8 cellular contexts compared by ENCODE assay signal in genomic region chr2:61853848-61854434, GRCh38. TPM values are rescaled to one million over a fixed set of nuclear protein-coding genes. Genes with fewer than 3 reads are reported as not detected.
A peak's percentile ranks its signal among the peaks of the same experiment; 100 is the strongest.
DNase-seq lines count a peak whose midpoint lies in the region; ATAC-seq, FAIRE-seq and TF ChIP-seq lines count a peak whose summit lies in the region.

FAM161A (minus strand) TSS chr2:61854060; CDS start chr2:61854041, 19 bp downstream.

- H3K27ac ChIP-seq in keratinocyte (ENCODE audit: control insufficient read depth, insufficient read depth, low read length): peak within 1 kb of the TSS; percentile 51

- H3K27me3 ChIP-seq in keratinocyte (ENCODE audit: control insufficient read depth, extremely low read depth, insufficient read depth, low read length): no peaks in the 10 kb centered on the region

- peak within 1 kb of the TSS; percentile 69 for H3K9ac ChIP-seq in keratinocyte (ENCODE audit: control insufficient read depth, extremely low read depth, insufficient read depth, low read length)

- no peak for FAIRE-seq in keratinocyte (lab: Jason Lieb, UNC)

- H3K79me2 ChIP-seq in keratinocyte (ENCODE audit: control insufficient read depth, insufficient read depth, low read length): no peaks in the 10 kb centered on the region

- H2AFZ ChIP-seq in keratinocyte (ENCODE audit: control insufficient read depth, low read length): peak within 1 kb of the TSS; percentile 68

- no peaks in the 10 kb centered on the region for H4K20me1 ChIP-seq in keratinocyte (ENCODE audit: control insufficient read depth, extremely low read depth, insufficient read depth, low read length)

- dilution Hi-C loops in keratinocyte (cut with MboI; ENCODE audit: extremely low pct_ligation_motif_present, low sequenced_read_pairs): no loop called here

- H3K4me2 ChIP-seq in keratinocyte (ENCODE audit: control insufficient read depth, extremely low read depth, insufficient read depth, low read depth, low read length): peak within 1 kb of the TSS; percentile 94

- TF ChIP-seq CTCF in AG09319 (IDR thresholded peaks at IDR 0.05; ENCODE audit: low read depth, low read length) (no peak), keratinocyte (optimal IDR thresholded peaks at IDR 0.05 in 1 of 3, IDR thresholded peaks at IDR 0.05 in 1 of 3, conservative IDR thresholded peaks at IDR 0.05 in 1 of 3; ENCODE audit: extremely low read depth in 1 of 3, insufficient read depth in 2 of 3, low read length in 3 of 3) (no peak)

- H3K36me3 ChIP-seq in keratinocyte (ENCODE audit: control insufficient read depth in 2 of 2, extremely low read depth in 1 of 2, insufficient read depth in 2 of 2, low read length in 2 of 2): no peaks in the 10 kb centered on the region

- H3K4me1 ChIP-seq in keratinocyte (ENCODE audit: control insufficient read depth, extremely low read depth, insufficient read depth, low read length): peaks cover 14% of the 10 kb centered on the region

- peak within 1 kb of the TSS; percentile 65 to 93 (median 81) for H3K4me3 ChIP-seq in keratinocyte (ENCODE audit: control insufficient read depth in 2 of 3, extremely low read depth in 1 of 3, insufficient read depth in 2 of 3, low read depth in 1 of 3, low read length in 3 of 3)

- H3K9me3 ChIP-seq in keratinocyte (ENCODE audit: control insufficient read depth, low read depth, low read length): no peaks in the 10 kb centered on the region

- peak; percentile 86 for ATAC-seq in GM19023 (IDR thresholded peaks at IDR 0.05; ENCODE audit: unreplicated experiment)
- ATAC-seq in HG03175 (IDR thresholded peaks at IDR 0.05; ENCODE audit: unreplicated experiment): peak; percentile 81

- no peaks in the 10 kb centered on the region for H3K9me1 ChIP-seq in keratinocyte (ENCODE audit: control insufficient read depth, extremely low read depth, insufficient read depth, low read length)

- DNase-seq in AG09319 (ENCODE audit: extremely low read depth, low read depth): peak; percentile 42
- DNase-seq in NCI-H2227 (lab: John Stamatoyannopoulos, UW; ENCODE audit: unreplicated experiment): peak; percentile 95
- DNase-seq in activated CD4-positive, CD25-positive, alpha-beta regulatory T cell treated with anti-CD3 and anti-CD28 coated beads, Interleukin-2, amount 50 U/mL, for 16 hours (ENCODE audit: low read depth, low spot score): peak; percentile 42
- peak; percentile 89 for DNase-seq in cerebellar cortex (ENCODE audit: low spot score)
- no peak for DNase-seq in keratinocyte (ENCODE audit: low read depth, low spot score)
- DNase-seq in stimulated activated CD4-positive, alpha-beta T cell treated with anti-CD3 and anti-CD28 coated beads, Interleukin-12 subunit alpha, Interleukin-12 subunit beta, amount 100 ng/mL, for 48 hours (ENCODE audit: low read depth in 2 of 3, low spot score in 1 of 3): peak; percentile 59 to 73 (median 62)

RNA-seq across cellular contexts. Expression of gene FAM161A, which starts in this region (rescaled TPM):
- polyA plus RNA-seq in keratinocyte: 0.78 to 2.1 TPM (median 1.1 TPM) in 3 replicates
- polyA plus RNA-seq in keratinocyte (2011; ENCODE audit: low read depth): 1.1 TPM
- 0.48 and 0.63 TPM in 2 replicates for polyA plus RNA-seq in keratinocyte (2011; cell fraction: cytosol; rRNA removed)
- polyA plus RNA-seq in keratinocyte (2011; cell fraction: nucleus; rRNA removed): 2.5 and 2.7 TPM in 2 replicates
- polyA plus RNA-seq in keratinocyte (2012; ENCODE audit: low replicate concordance): 0.45 and 1.5 TPM in 2 replicates
- 0.07 to 1.3 TPM (median 0.10 TPM) in 3 replicates for polyA minus RNA-seq in keratinocyte
- polyA minus RNA-seq in keratinocyte (2011; cell fraction: cytosol; rRNA and poly(A)+ RNA removed): not detected
- polyA minus RNA-seq in keratinocyte (2011; cell fraction: nucleus; rRNA and poly(A)+ RNA removed): 0.21 and 1.2 TPM in 2 replicates
